In genomic region chr7:86970986-86971385, GRCh38 we compare ENCODE assay signal across 22 cellular contexts.
DNase-seq lines count a peak whose midpoint lies in the region; ATAC-seq and TF ChIP-seq lines count a peak whose summit lies in the region.
"Had no signal": no experiment of that assay in that cellular context is flagged by ENCODE, and none has a peak within 500 bp of the region (broad histone marks: within the 10 kb centered on the region; RNA-seq: fewer than 3 reads in every experiment).

No MANE protein-coding gene starts in this region.

- no peaks in the 10 kb centered on the region for H3K9me3 ChIP-seq in DOHH2 (ENCODE audit: control insufficient read depth, insufficient read depth, low read length)
- H3K9me3 ChIP-seq in SU-DHL-6 (ENCODE audit: insufficient read depth, low read length): no peaks in the 10 kb centered on the region
- H3K9me3 ChIP-seq: BLaER1, Caco-2 had no signal

- H3K4me3 ChIP-seq in DOHH2 (ENCODE audit: low read length) (peak overlapping the region; percentile 28), SU-DHL-6 (ENCODE audit: insufficient read depth, low read length, poor library complexity, severe bottlenecking) (no peak overlapping the region)
- H3K4me3 ChIP-seq: BLaER1, GM12878, GM23248 had no signal

- no peaks in the 10 kb centered on the region for H3K9me2 ChIP-seq in DOHH2 (replicated peaks; ENCODE audit: control insufficient read depth, low read length)
- no peaks in the 10 kb centered on the region for H3K9me2 ChIP-seq in SU-DHL-6 (replicated peaks; ENCODE audit: insufficient read depth, low read length)

- DNase-seq in CD1c-positive myeloid dendritic cell (ENCODE audit: extremely low spot score) (peak; percentile 28), substantia nigra (lab: John Stamatoyannopoulos, UW) (no peak)
- DNase-seq in naive thymus-derived CD8-positive, alpha-beta T cell: peak in 2 of 10 donors; percentile 31 to 39
- DNase-seq: Caco-2; CD4-positive, alpha-beta memory T cell; DMS153; DND-41; EL; GDM1; GM23248; H7; HCEC 1CT had no signal

- H2AFZ ChIP-seq in SU-DHL-6 (ENCODE audit: low read depth, low read length, severe bottlenecking): no peak overlapping the region
- H2AFZ ChIP-seq: GM23248 had no signal

- H3F3A ChIP-seq in DOHH2 (ENCODE audit: control insufficient read depth, insufficient read depth) (peaks cover 5% of the 10 kb centered on the region; the same call in 1 of the 2 replicates), SU-DHL-6 (ENCODE audit: insufficient read depth) (no peaks in the 10 kb centered on the region)

- H3K27ac Mint-ChIP-seq in naive thymus-derived CD8-positive, alpha-beta T cell: peak overlapping the region in 1 of 10 donors; percentile 55
- H3K27ac Mint-ChIP-seq: B cell had no signal

- POLR2A ChIA-PET in naive thymus-derived CD8-positive, alpha-beta T cell (lab: Charles Lee): no interaction called here

- peaks cover 49% of the 10 kb centered on the region for H3K79me2 ChIP-seq in DOHH2 (ENCODE audit: control insufficient read depth, low read length)
- H3K79me2 ChIP-seq in SU-DHL-6 (ENCODE audit: insufficient read depth, low read length): no peaks in the 10 kb centered on the region

- no peaks in the 10 kb centered on the region for H3K36me3 Mint-ChIP-seq in naive thymus-derived CD8-positive, alpha-beta T cell
- H3K36me3 Mint-ChIP-seq: CD4-positive, alpha-beta memory T cell had no signal

- H3K27me3 ChIP-seq in DOHH2 (ENCODE audit: control insufficient read depth, low read length) (no peaks in the 10 kb centered on the region), SU-DHL-6 (ENCODE audit: low read length) (no peaks in the 10 kb centered on the region)
- H3K27me3 ChIP-seq: BLaER1 had no signal

- H3K9me3 Mint-ChIP-seq in naive thymus-derived CD8-positive, alpha-beta T cell: no peaks in the 10 kb centered on the region
- H3K9me3 Mint-ChIP-seq: CD4-positive, alpha-beta memory T cell had no signal

- H3K4me2 ChIP-seq in DOHH2 (ENCODE audit: low read length) (peak overlapping the region; percentile 48), SU-DHL-6 (ENCODE audit: low read depth, low read length, poor library complexity, severe bottlenecking) (peak overlapping the region; percentile 2)
- H3K4me2 ChIP-seq: BLaER1 had no signal

- no peak overlapping the region for H3K4me3 Mint-ChIP-seq in naive thymus-derived CD8-positive, alpha-beta T cell
- H3K4me3 Mint-ChIP-seq: B cell; CD4-positive, alpha-beta memory T cell had no signal

- peaks cover 0 to 1% (median 0%) of the 10 kb centered on the region in 5 donors for H3K27me3 Mint-ChIP-seq in naive thymus-derived CD8-positive, alpha-beta T cell

- TF ChIP-seq CTCF in DOHH2 (IDR thresholded peaks at IDR 0.05; ENCODE audit: low read depth, low read length, poor library complexity, severe bottlenecking) (no peak), SU-DHL-6 (IDR thresholded peaks at IDR 0.05; ENCODE audit: insufficient read depth, low read length, poor library complexity, severe bottlenecking) (no peak)

- peaks cover 0 to 22% (median 9%) of the 10 kb centered on the region in 4 donors for H3K4me1 Mint-ChIP-seq in naive thymus-derived CD8-positive, alpha-beta T cell

- H3K36me3 ChIP-seq in DOHH2 (ENCODE audit: control insufficient read depth, low read length): peaks cover 13% of the 10 kb centered on the region; the same call in 1 of the 2 replicates
- no peaks in the 10 kb centered on the region for H3K36me3 ChIP-seq in SU-DHL-6 (ENCODE audit: low read length)
- H3K36me3 ChIP-seq: BLaER1 had no signal

- ATAC-seq in naive thymus-derived CD8-positive, alpha-beta T cell: peak; percentile 58 to 81
- ATAC-seq in HG02840 (IDR thresholded peaks at IDR 0.05; ENCODE audit: low FRiP score, unreplicated experiment) (no peak), HG03039 (IDR thresholded peaks at IDR 0.05; ENCODE audit: unreplicated experiment) (no peak), HG03457 (IDR thresholded peaks at IDR 0.05; ENCODE audit: unreplicated experiment) (no peak)
- ATAC-seq: GM12878 had no signal

- no peaks in the 10 kb centered on the region for H4K20me1 ChIP-seq in DOHH2 (ENCODE audit: control insufficient read depth, insufficient read depth, low read depth, low read length)
- H4K20me1 ChIP-seq in SU-DHL-6 (ENCODE audit: low read depth, low read length): no peaks in the 10 kb centered on the region
- H4K20me1 ChIP-seq: BLaER1 had no signal

- H3K27ac ChIP-seq in DOHH2 (ENCODE audit: low read depth, low read length): peak overlapping the region; percentile 29
- no peak overlapping the region for H3K27ac ChIP-seq in SU-DHL-6 (ENCODE audit: low read depth, low read length)
- no peak overlapping the region for H3K27ac ChIP-seq in substantia nigra (ENCODE audit: low read depth, low read length, poor library complexity, severe bottlenecking)
- H3K27ac ChIP-seq: 22Rv1, BLaER1, C4-2B, GM23248 had no signal

- peaks cover 81% of the 10 kb centered on the region for H3K4me1 ChIP-seq in DOHH2 (ENCODE audit: control insufficient read depth, low read length)
- H3K4me1 ChIP-seq: BLaER1, Caco-2 had no signal

- H3K9ac ChIP-seq in SU-DHL-6 (ENCODE audit: low read length): no peak overlapping the region
- H3K9ac ChIP-seq: BLaER1, GM23248 had no signal

Comparison
In these comparisons a context has a peak if more than half of its experiments do, and no peak if none do; other contexts are left out.
1. ATAC-seq: peak in naive thymus-derived CD8-positive, alpha-beta T cell (2 of 2); none in HG02840 (single experiment), HG03039 (single experiment) and HG03457 (single experiment).